Comparison of ENCODE assay signal across 8 cellular contexts in genomic region chr20:56995635-56996075, GRCh38.
A peak's percentile ranks its signal among the peaks of the same experiment; 100 is the strongest.
DNase-seq lines count a peak whose midpoint lies in the region; ATAC-seq and TF ChIP-seq lines count a peak whose summit lies in the region.

No MANE protein-coding gene starts in this region.

- H3K27me3 Mint-ChIP-seq in mesothelial cell of epicardium (ENCODE audit: low read depth), result no peaks in the 10 kb centered on the region

- in situ Hi-C loops in astrocyte of the cerebellum (cut with HindIII; ENCODE audit: low sequenced_read_pairs), result loop anchor here (5.0 kb wide), 1 partner anchor 53 kb away; no protein-coding TSS in a partner anchor

- H3K4me3 ChIP-seq in astrocyte of the cerebellum (ENCODE audit: low read depth, low read length), result no peak overlapping the region

- intact Hi-C loops in Right ventricle myocardium superior (cut with DNase I), result no loop called here

- DNase-seq in DMS 273 (lab: John Stamatoyannopoulos, UW; ENCODE audit: unreplicated experiment) (peak; percentile 66), DMS 273 treated with DMSO at 0.1 percent for 48 hours (lab: John Stamatoyannopoulos, UW) (no peak), HEK293T (ENCODE audit: extremely low spot score) (peak; percentile 72), astrocyte of the cerebellum (ENCODE audit: low read depth) (no peak), mesothelial cell of epicardium (ENCODE audit: low spot score in 2 of 2, unreplicated experiment in 2 of 2) (peak in 1 of 2 experiments; percentile 74), A172 (ENCODE audit: low spot score) (no peak), Right ventricle myocardium superior (no peak)

- TF ChIP-seq CTCF in astrocyte of the cerebellum (IDR thresholded peaks at IDR 0.05; ENCODE audit: low read depth, low read length, missing control alignments) (peak; percentile 73), mesothelial cell of epicardium (IDR thresholded peaks at IDR 0.05; ENCODE audit: unreplicated experiment) (peak; percentile 90)

- POLR2A ChIA-PET in HEK293T (lab: Yijun Ruan, JAX), result no interaction called here

- no peak for ATAC-seq in GM21723 (IDR thresholded peaks at IDR 0.05; ENCODE audit: unreplicated experiment)
- no peak for ATAC-seq in Right ventricle myocardium superior (ENCODE audit: poor library complexity)

- no peak overlapping the region for H3K4me3 Mint-ChIP-seq in mesothelial cell of epicardium

- CTCF ChIA-PET in HEK293T (lab: Yijun Ruan, JAX), result interaction anchor here (0.6 to 1.4 kb wide), 4 partner anchors 9 to 446 kb away, joined by 3 to 7 read pairs (median 4); no protein-coding TSS in a partner anchor

- peaks cover 15% of the 10 kb centered on the region for H3K9me3 Mint-ChIP-seq in mesothelial cell of epicardium

- H3K4me1 Mint-ChIP-seq in mesothelial cell of epicardium, result no peaks in the 10 kb centered on the region

- no peak overlapping the region for H3K27ac Mint-ChIP-seq in mesothelial cell of epicardium

- no peaks in the 10 kb centered on the region for H3K36me3 Mint-ChIP-seq in mesothelial cell of epicardium

TF ChIP-seq in HEK293T, 16 proteins besides CTCF, POLR2A, EP300 and RAD21:
- no peak for TF ChIP-seq FOXM1 (IDR thresholded peaks at IDR 0.05; ENCODE audit: borderline replicate concordance)
- TF ChIP-seq L3MBTL2 (conservative IDR thresholded peaks at IDR 0.05), result no peak
- TF ChIP-seq BHLHE40 (IDR thresholded peaks at IDR 0.05; ENCODE audit: borderline replicate concordance), result no peak
- TF ChIP-seq NFRKB (IDR thresholded peaks at IDR 0.05), result no peak
- no peak for TF ChIP-seq HDGF (IDR thresholded peaks at IDR 0.05; ENCODE audit: borderline replicate concordance)
- no peak for TF ChIP-seq FOXK2 (IDR thresholded peaks at IDR 0.05)
- no peak for TF ChIP-seq TARDBP (IDR thresholded peaks at IDR 0.05)
- TF ChIP-seq ZNF384 (IDR thresholded peaks at IDR 0.05), result no peak
- TF ChIP-seq ELF4 (IDR thresholded peaks at IDR 0.05), result no peak
- TF ChIP-seq PKNOX1 (IDR thresholded peaks at IDR 0.05), result no peak
- no peak for TF ChIP-seq FOXA1 (IDR thresholded peaks at IDR 0.05)

Comparison
In these comparisons a context has a peak if more than half of its experiments do, and no peak if none do; other contexts are left out.
1. DNase-seq: peak in DMS 273 (single experiment) and HEK293T (single experiment); none in DMS 273 treated with DMSO at 0.1 percent for 48 hours (single experiment), astrocyte of the cerebellum (single experiment), A172 (single experiment) and Right ventricle myocardium superior (single experiment).